18 cellular contexts compared by ENCODE assay signal in the genomic region with DNA sequence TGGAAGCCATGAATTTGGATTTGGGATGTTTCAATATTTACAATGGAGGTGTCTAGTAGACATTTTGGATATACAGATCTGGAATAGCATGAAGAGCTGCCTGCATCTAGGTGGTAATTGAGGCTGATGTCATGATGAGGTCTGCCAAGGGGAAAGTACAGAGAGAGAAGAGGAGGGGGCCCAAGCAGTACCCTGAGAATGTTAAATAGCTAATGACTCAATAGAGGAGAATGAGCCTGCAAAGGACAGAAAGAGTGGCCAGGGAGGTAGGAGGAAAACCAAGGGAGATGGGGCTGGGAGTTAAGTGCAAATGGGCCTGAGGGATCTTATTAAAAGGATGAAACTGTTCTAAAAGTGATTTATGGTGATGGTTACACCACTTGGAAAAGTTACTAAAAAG.
DNase-seq lines count a peak whose midpoint lies in the region; ATAC-seq, FAIRE-seq and TF ChIP-seq lines count a peak whose summit lies in the region.
"Had no signal": no experiment of that assay in that cellular context is flagged by ENCODE, and none has a peak within 500 bp of the region (broad histone marks: within the 10 kb centered on the region; RNA-seq: fewer than 3 reads in every experiment).

No MANE protein-coding gene starts in this region.

- H3K79me2 ChIP-seq in mesendoderm (ENCODE audit: control insufficient read depth, insufficient read depth, low read length): no peaks in the 10 kb centered on the region

- no peak overlapping the region for H3K23ac ChIP-seq in mesendoderm (ENCODE audit: low read length)

- H3K27me3 ChIP-seq in mesendoderm (ENCODE audit: insufficient read depth, low read length, poor library complexity): no peaks in the 10 kb centered on the region

- H2AK5ac ChIP-seq in mesendoderm (ENCODE audit: low read length): no peak overlapping the region

- FAIRE-seq in RCC 7860 (lab: Jason Lieb, UNC) (no peak), GM19239 (lab: Jason Lieb, UNC) (no peak)
- FAIRE-seq: A204.1, GM12891, H1 had no signal

- no peak overlapping the region for H2BK120ac ChIP-seq in mesendoderm (ENCODE audit: low read depth, low read length)

- no peaks in the 10 kb centered on the region for H3K4me1 ChIP-seq in mesendoderm (ENCODE audit: control insufficient read depth, low read depth, low read length)

- no peak overlapping the region for H3K9ac ChIP-seq in mesendoderm (ENCODE audit: low read length)
- H3K9ac ChIP-seq: KMS-11 had no signal

- no peak overlapping the region for H3K4ac ChIP-seq in mesendoderm (ENCODE audit: low read depth, low read length)

- H3K36me3 ChIP-seq in mesendoderm (ENCODE audit: control insufficient read depth, insufficient read depth, low read length): no peaks in the 10 kb centered on the region

- H3K56ac ChIP-seq in mesendoderm (ENCODE audit: low read length): no peak overlapping the region

- H2BK15ac ChIP-seq in mesendoderm (replicated peaks; ENCODE audit: low read depth): no peak overlapping the region

- H2BK5ac ChIP-seq in mesendoderm (ENCODE audit: low read length): no peak overlapping the region

- H4K5ac ChIP-seq in mesendoderm (ENCODE audit: low read length): no peak overlapping the region

- H3K4me3 ChIP-seq in astrocyte of the spinal cord (ENCODE audit: low read depth, low read length): no peak overlapping the region
- no peak overlapping the region for H3K4me3 ChIP-seq in mesendoderm (ENCODE audit: low read length)

- in situ Hi-C loops in astrocyte of the spinal cord (cut with HindIII; ENCODE audit: low sequenced_read_pairs): no loop called here

- ATAC-seq in HG02840 (IDR thresholded peaks at IDR 0.05; ENCODE audit: low FRiP score, unreplicated experiment) (no peak), GM19467 (IDR thresholded peaks at IDR 0.05; ENCODE audit: unreplicated experiment) (no peak)

- H4K8ac ChIP-seq in mesendoderm (ENCODE audit: low read depth, low read length): no peak overlapping the region

- H3K18ac ChIP-seq in mesendoderm (ENCODE audit: low read length): no peak overlapping the region

- no peak for TF ChIP-seq CTCF in astrocyte of the spinal cord (IDR thresholded peaks at IDR 0.05; ENCODE audit: low read depth, low read length)

- H3K27ac ChIP-seq in mesendoderm (ENCODE audit: low read depth, low read length): no peak overlapping the region
- H3K27ac ChIP-seq: C4-2B, KMS-11 had no signal

- DNase-seq in EH (ENCODE audit: low read depth) (peak; percentile 54), RCC 7860 (ENCODE audit: low spot score) (peak; percentile 52), astrocyte of the spinal cord (ENCODE audit: low read depth, low spot score) (peak; percentile 28), mesendoderm (peak; percentile 29), GM19239 (ENCODE audit: insufficient read length, low spot score) (no peak)
- DNase-seq: AML-193; Caco-2; CD4-positive, alpha-beta T cell; DMS153; DMS79; H9 had no signal

- no peaks in the 10 kb centered on the region for H3K79me1 ChIP-seq in mesendoderm (ENCODE audit: low read length)

- H3K4me2 ChIP-seq in mesendoderm (ENCODE audit: low read length): no peak overlapping the region
- H3K4me2 ChIP-seq: KMS-11 had no signal
